Comparison of ENCODE assay signal across 8 cellular contexts in the genomic region with DNA sequence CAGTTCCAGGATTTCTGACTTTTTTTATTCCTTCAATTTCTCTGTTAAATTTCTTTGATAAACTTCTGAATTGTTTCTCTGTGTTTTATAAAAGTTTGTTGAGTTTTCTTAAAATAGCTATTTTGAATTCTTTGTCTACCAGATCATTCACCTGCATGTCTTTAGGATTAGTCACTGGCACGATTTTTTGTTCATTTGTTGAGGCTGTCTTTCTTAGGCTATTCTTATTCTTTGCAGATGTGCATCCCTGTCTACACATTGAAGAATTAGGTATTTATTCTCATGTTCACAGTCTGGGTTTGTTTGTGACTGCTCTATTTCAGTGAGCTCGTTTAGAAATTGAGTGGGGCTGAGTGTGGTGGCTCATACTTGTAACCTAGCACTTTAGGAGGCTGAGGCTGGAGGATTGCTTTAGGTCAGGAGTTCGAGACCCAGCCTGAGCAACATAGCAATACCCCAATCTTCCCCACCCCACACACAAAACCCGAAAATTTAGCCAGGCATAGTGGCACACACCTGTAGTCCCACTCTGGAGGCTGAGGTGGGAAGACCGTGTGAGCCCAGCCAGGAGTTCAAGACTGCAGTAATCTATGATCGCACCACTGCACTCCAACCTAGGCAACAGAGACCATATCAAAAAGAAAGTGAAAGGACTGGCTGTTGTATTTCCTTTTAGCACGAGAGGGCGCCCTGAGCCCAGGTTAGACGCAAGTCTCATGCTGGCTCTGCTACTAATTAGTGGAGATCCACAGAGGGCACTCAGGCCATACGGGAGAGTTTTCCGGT. TPM values are rescaled to one million over a fixed set of nuclear protein-coding genes. Genes with fewer than 3 reads are reported as not detected.
DNase-seq lines count a peak whose midpoint lies in the region; ATAC-seq lines count a peak whose summit lies in the region.

No MANE protein-coding gene starts in this region.

- H3K27me3 ChIP-seq in BLaER1, result peaks cover 21% of the 10 kb centered on the region
- H3K27me3 ChIP-seq in mononuclear cell (ENCODE audit: insufficient read depth, low read length), result no peaks in the 10 kb centered on the region

- no peaks in the 10 kb centered on the region for H3K9me3 ChIP-seq in BLaER1
- H3K9me3 ChIP-seq in mononuclear cell (ENCODE audit: low read depth, low read length), result no peaks in the 10 kb centered on the region

- H3K9ac ChIP-seq in BLaER1, result no peak overlapping the region

- peak overlapping the region; percentile 33 for H3K4me2 ChIP-seq in BLaER1

- H3K4me1 ChIP-seq in BLaER1, result no peaks in the 10 kb centered on the region
- peaks cover 3% of the 10 kb centered on the region for H3K4me1 ChIP-seq in mononuclear cell (ENCODE audit: insufficient read depth, low read length)

- DNase-seq in NCI-H526 treated with DMSO at 0.1 percent for 48 hours (lab: John Stamatoyannopoulos, UW), result peak; percentile 80
- DNase-seq in activated CD4-positive, alpha-beta T cell treated with anti-CD3 and anti-CD28 coated beads, Interleukin-2, amount 50 U/mL, for 48 hours, result peak; percentile 77 to 81
- peak; percentile 58 for DNase-seq in effector CD8-positive, alpha-beta T cell (lab: John Stamatoyannopoulos, UW)
- DNase-seq in stimulated activated CD8-positive, alpha-beta memory T cell treated with anti-CD3 and anti-CD28 coated beads, Interleukin-2, amount 100 ng/mL, for 48 hours (ENCODE audit: low read depth in 2 of 2), result peak; percentile 51 to 59

- H3K36me3 ChIP-seq in BLaER1, result no peaks in the 10 kb centered on the region

- ATAC-seq in GM19025 (IDR thresholded peaks at IDR 0.05; ENCODE audit: low read depth, unreplicated experiment), result peak; percentile 98
- peak; percentile 99 for ATAC-seq in HG03378 (IDR thresholded peaks at IDR 0.05; ENCODE audit: unreplicated experiment)

- no peaks in the 10 kb centered on the region for H4K20me1 ChIP-seq in BLaER1

- H3K4me3 ChIP-seq in BLaER1 (no peak overlapping the region), mononuclear cell (ENCODE audit: low read length) (peak overlapping the region; percentile 28)

- H3K27ac ChIP-seq in BLaER1, result no peak overlapping the region

RNA-seq across cellular contexts. Expression of gene F8, which starts 42.0 kb away (rescaled TPM):
- total RNA-seq in mononuclear cell, result 3.6 TPM

RNA-seq across cellular contexts. Expression of gene FUNDC2, which starts 46.1 kb away (rescaled TPM):
- 40.2 TPM for total RNA-seq in mononuclear cell
